26 cellular contexts compared by ENCODE assay signal in the genomic region with DNA sequence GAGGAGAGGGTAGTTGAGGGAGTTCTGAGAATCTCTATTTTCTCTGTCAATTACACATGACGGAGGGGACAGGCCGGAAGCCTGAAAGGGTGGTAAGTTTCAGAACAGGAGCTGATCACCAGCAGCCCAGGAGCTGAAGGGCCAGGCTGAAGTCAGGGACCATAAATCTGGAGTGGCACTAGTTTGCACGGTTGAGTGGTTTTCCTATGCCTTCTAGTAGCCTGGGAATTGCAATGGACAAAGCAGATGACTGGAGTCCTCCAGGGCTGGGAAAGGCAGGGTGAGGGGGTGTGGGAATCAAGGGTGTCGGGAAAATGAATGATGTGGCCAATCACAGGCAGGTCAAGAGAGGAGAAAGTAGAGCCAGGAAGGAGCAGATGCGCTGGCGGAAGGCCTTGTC.
A peak's percentile ranks its signal among the peaks of the same experiment; 100 is the strongest.
DNase-seq lines count a peak whose midpoint lies in the region; ATAC-seq and TF ChIP-seq lines count a peak whose summit lies in the region.
"Had no signal": no experiment of that assay in that cellular context is flagged by ENCODE, and none has a peak within 500 bp of the region (broad histone marks: within the 10 kb centered on the region; RNA-seq: fewer than 3 reads in every experiment).

No MANE protein-coding gene starts in this region.

- peaks cover 28% of the 10 kb centered on the region for H3K4me1 Mint-ChIP-seq in nephron progenitor cell
- H3K4me1 Mint-ChIP-seq: IgD-negative memory B cell, memory B cell had no signal

- H3K4me3 Mint-ChIP-seq in nephron progenitor cell = no peak overlapping the region
- H3K4me3 Mint-ChIP-seq: activated naive CD8-positive, alpha-beta T cell treated with anti-CD3 and anti-CD28 coated beads, Interleukin-2, amount 50 U/mL, for 24 hours; CD4-positive, CD25-positive, alpha-beta regulatory T cell; dendritic cell treated with granulocyte-macrophage colony-stimulating factor and Interleukin-4, amounts not matched to agents 40 ng/mL and 50 ng/mL, for 4 days; endodermal cell; IgD-negative memory B cell; memory B cell had no signal

- no peak overlapping the region for H3K27ac Mint-ChIP-seq in nephron progenitor cell
- H3K27ac Mint-ChIP-seq: activated naive CD8-positive, alpha-beta T cell treated with anti-CD3 and anti-CD28 coated beads, Interleukin-2, amount 50 U/mL, for 24 hours; CD4-positive, CD25-positive, alpha-beta regulatory T cell; dendritic cell treated with granulocyte-macrophage colony-stimulating factor and Interleukin-4, amounts not matched to agents 40 ng/mL and 50 ng/mL, for 4 days; endodermal cell; memory B cell had no signal

- H3K27ac ChIP-seq in tibial artery (no peak overlapping the region), right lobe of liver (no peak overlapping the region)
- H3K27ac ChIP-seq: esophagus squamous epithelium, prostate gland, testis, vagina had no signal

- H3K4me3 ChIP-seq in tibial artery = no peak overlapping the region
- no peak overlapping the region for H3K4me3 ChIP-seq in right lobe of liver
- H3K4me3 ChIP-seq: esophagus squamous epithelium, prostate gland, testis, vagina had no signal

- CTCF ChIA-PET in HEK293T (lab: Yijun Ruan, JAX) = no interaction called here

- TF ChIP-seq CTCF in nephron progenitor cell (IDR thresholded peaks at IDR 0.05) (no peak), tibial artery (IDR thresholded peaks at IDR 0.05) (no peak), right lobe of liver (IDR thresholded peaks at IDR 0.05) (no peak)

- no peak for TF ChIP-seq POLR2A in right lobe of liver (IDR thresholded peaks at IDR 0.05)

- H3K27me3 ChIP-seq in tibial artery = peaks cover 0 to 15% of the 10 kb centered on the region in 2 donors
- no peaks in the 10 kb centered on the region for H3K27me3 ChIP-seq in right lobe of liver
- H3K27me3 ChIP-seq: esophagus squamous epithelium, testis, vagina had no signal

- H3K36me3 Mint-ChIP-seq in nephron progenitor cell (ENCODE audit: low read depth) = no peaks in the 10 kb centered on the region
- H3K36me3 Mint-ChIP-seq: CD4-positive, CD25-positive, alpha-beta regulatory T cell had no signal

- H3K9me3 ChIP-seq in tibial artery (no peaks in the 10 kb centered on the region), right lobe of liver (no peaks in the 10 kb centered on the region)
- H3K9me3 ChIP-seq: esophagus squamous epithelium, prostate gland, testis, vagina had no signal

- no peak for ATAC-seq in GM19467 (IDR thresholded peaks at IDR 0.05; ENCODE audit: unreplicated experiment)
- ATAC-seq in right lobe of liver = no peak
- ATAC-seq: activated naive CD8-positive, alpha-beta T cell treated with anti-CD3 and anti-CD28 coated beads, Interleukin-2, amount 50 U/mL, for 24 hours; left colon had no signal

- WGBS in right lobe of liver (ENCODE audit: insufficient coverage, low coverage, low lambda C conversion rate, missing lambda C conversion rate) = 72% methylated on average over 3 of the region's 6 CpGs

- DNase-seq in Caki2 (ENCODE audit: low read depth) (peak; percentile 71), HEK293T (ENCODE audit: extremely low spot score) (no peak), SHP77 (lab: John Stamatoyannopoulos, UW) (peak; percentile 59 to 82), nephron progenitor cell (peak; percentile 71), tibial artery (no peak), right lobe of liver (no peak)
- DNase-seq in activated CD4-positive, CD25-positive, alpha-beta regulatory T cell treated with anti-CD3 and anti-CD28 coated beads, Interleukin-2, amount 50 U/mL, for 72 hours = no peak
- DNase-seq: activated effector memory CD4-positive, alpha-beta T cell treated with anti-CD3 and anti-CD28 coated beads, Interleukin-2, amount 50 U/mL, for 16 hours; activated naive CD8-positive, alpha-beta T cell treated with anti-CD3 and anti-CD28 coated beads, Interleukin-2, amount 50 U/mL, for 24 hours; activated T-cell treated with anti-CD3 and anti-CD28 coated beads, Interleukin-2, amount 50 U/mL, for 1 hour; central memory CD4-positive, alpha-beta T cell; endodermal cell; esophagus squamous epithelium; left colon; NCI-H1436 treated with DMSO at 0.1 percent for 48 hours; NCI-H748 treated with DMSO at 0.1 percent for 48 hours; stimulated activated naive CD4-positive, alpha-beta T cell treated with Interleukin-2 at 50 U/mL for 16 hours; T-helper 2 cell; testis had no signal

- intact Hi-C loops in tibial artery (cut with DNase I; ENCODE audit: low total_unique reads) = no loop called here
- intact Hi-C loops in right lobe of liver (cut with DNase I) = no loop called here

- H3K4me1 ChIP-seq in tibial artery (peaks cover 0 to 20% (median 0%) of the 10 kb centered on the region in 4 donors), right lobe of liver (no peaks in the 10 kb centered on the region)
- H3K4me1 ChIP-seq: prostate gland, testis had no signal

- in situ Hi-C loops in Caki2 (cut with HindIII; ENCODE audit: low pct_unique_long_range_greater_than_20kb, low sequenced_read_pairs) = no loop called here

- H3K27me3 Mint-ChIP-seq in nephron progenitor cell (ENCODE audit: low read depth, poor library complexity) = peaks cover 9% of the 10 kb centered on the region

- POLR2A ChIA-PET in HEK293T (lab: Yijun Ruan, JAX) = interaction anchor here (1.1 kb wide), 1 partner anchor 19 kb away, joined by 3 read pairs; no protein-coding TSS in a partner anchor

- no peaks in the 10 kb centered on the region for H3K9me3 Mint-ChIP-seq in nephron progenitor cell
- H3K9me3 Mint-ChIP-seq: activated naive CD8-positive, alpha-beta T cell treated with anti-CD3 and anti-CD28 coated beads, Interleukin-2, amount 50 U/mL, for 24 hours; CD4-positive, CD25-positive, alpha-beta regulatory T cell; dendritic cell treated with granulocyte-macrophage colony-stimulating factor and Interleukin-4, amounts not matched to agents 40 ng/mL and 50 ng/mL, for 4 days; endodermal cell; IgD-negative memory B cell; memory B cell had no signal

- H3K36me3 ChIP-seq in tibial artery = no peaks in the 10 kb centered on the region
- no peaks in the 10 kb centered on the region for H3K36me3 ChIP-seq in right lobe of liver
- H3K36me3 ChIP-seq: esophagus squamous epithelium, prostate gland, vagina had no signal

TF ChIP-seq in HEK293T, 16 proteins besides CTCF, POLR2A, EP300 and RAD21:
- TF ChIP-seq FOXM1 (IDR thresholded peaks at IDR 0.05; ENCODE audit: borderline replicate concordance) = no peak
- TF ChIP-seq, protein P1, sequence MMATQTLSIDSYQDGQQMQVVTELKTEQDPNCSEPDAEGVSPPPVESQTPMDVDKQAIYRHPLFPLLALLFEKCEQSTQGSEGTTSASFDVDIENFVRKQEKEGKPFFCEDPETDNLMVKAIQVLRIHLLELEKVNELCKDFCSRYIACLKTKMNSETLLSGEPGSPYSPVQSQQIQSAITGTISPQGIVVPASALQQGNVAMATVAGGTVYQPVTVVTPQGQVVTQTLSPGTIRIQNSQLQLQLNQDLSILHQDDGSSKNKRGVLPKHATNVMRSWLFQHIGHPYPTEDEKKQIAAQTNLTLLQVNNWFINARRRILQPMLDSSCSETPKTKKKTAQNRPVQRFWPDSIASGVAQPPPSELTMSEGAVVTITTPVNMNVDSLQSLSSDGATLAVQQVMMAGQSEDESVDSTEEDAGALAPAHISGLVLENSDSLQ (IDR thresholded peaks at IDR 0.05) = peak; percentile 50; the same call in 1 of the 2 replicates

Comparison
In these comparisons a context has a peak if more than half of its experiments do, and no peak if none do; other contexts are left out.
1. DNase-seq: peak in Caki2 (single experiment), SHP77 (2 of 2) and nephron progenitor cell (single experiment); none in HEK293T (single experiment), activated CD4-positive, CD25-positive, alpha-beta regulatory T cell treated with anti-CD3 and anti-CD28 coated beads, Interleukin-2, amount 50 U/mL, for 72 hours (single experiment), tibial artery (0 of 2) and right lobe of liver (0 of 3).